Comparison of ENCODE assay signal across 2 cellular contexts in genomic region chr1:158781104-158781503, GRCh38.
TF ChIP-seq lines count a peak whose summit lies in the region.

OR6N2 (minus strand) TSS chr1:158781204; CDS start chr1:158777635, 3,569 bp downstream.

TF ChIP-seq in GM23338, 12 proteins besides CTCF, POLR2A, EP300 and RAD21:
- TF ChIP-seq POLR2AphosphoS5 (IDR thresholded peaks at IDR 0.05; ENCODE audit: low read depth): no peak
- no peak for TF ChIP-seq ETS1 (IDR thresholded peaks at IDR 0.05)
- TF ChIP-seq CREB1 (CRISPR knock-in tag; IDR thresholded peaks at IDR 0.05; ENCODE audit: low read depth): no peak
- no peak for TF ChIP-seq EZH2 (IDR thresholded peaks at IDR 0.05; ENCODE audit: low read depth, unreplicated experiment)
- TF ChIP-seq STAT1 (IDR thresholded peaks at IDR 0.05; ENCODE audit: unreplicated experiment): no peak
- TF ChIP-seq, protein P1, sequence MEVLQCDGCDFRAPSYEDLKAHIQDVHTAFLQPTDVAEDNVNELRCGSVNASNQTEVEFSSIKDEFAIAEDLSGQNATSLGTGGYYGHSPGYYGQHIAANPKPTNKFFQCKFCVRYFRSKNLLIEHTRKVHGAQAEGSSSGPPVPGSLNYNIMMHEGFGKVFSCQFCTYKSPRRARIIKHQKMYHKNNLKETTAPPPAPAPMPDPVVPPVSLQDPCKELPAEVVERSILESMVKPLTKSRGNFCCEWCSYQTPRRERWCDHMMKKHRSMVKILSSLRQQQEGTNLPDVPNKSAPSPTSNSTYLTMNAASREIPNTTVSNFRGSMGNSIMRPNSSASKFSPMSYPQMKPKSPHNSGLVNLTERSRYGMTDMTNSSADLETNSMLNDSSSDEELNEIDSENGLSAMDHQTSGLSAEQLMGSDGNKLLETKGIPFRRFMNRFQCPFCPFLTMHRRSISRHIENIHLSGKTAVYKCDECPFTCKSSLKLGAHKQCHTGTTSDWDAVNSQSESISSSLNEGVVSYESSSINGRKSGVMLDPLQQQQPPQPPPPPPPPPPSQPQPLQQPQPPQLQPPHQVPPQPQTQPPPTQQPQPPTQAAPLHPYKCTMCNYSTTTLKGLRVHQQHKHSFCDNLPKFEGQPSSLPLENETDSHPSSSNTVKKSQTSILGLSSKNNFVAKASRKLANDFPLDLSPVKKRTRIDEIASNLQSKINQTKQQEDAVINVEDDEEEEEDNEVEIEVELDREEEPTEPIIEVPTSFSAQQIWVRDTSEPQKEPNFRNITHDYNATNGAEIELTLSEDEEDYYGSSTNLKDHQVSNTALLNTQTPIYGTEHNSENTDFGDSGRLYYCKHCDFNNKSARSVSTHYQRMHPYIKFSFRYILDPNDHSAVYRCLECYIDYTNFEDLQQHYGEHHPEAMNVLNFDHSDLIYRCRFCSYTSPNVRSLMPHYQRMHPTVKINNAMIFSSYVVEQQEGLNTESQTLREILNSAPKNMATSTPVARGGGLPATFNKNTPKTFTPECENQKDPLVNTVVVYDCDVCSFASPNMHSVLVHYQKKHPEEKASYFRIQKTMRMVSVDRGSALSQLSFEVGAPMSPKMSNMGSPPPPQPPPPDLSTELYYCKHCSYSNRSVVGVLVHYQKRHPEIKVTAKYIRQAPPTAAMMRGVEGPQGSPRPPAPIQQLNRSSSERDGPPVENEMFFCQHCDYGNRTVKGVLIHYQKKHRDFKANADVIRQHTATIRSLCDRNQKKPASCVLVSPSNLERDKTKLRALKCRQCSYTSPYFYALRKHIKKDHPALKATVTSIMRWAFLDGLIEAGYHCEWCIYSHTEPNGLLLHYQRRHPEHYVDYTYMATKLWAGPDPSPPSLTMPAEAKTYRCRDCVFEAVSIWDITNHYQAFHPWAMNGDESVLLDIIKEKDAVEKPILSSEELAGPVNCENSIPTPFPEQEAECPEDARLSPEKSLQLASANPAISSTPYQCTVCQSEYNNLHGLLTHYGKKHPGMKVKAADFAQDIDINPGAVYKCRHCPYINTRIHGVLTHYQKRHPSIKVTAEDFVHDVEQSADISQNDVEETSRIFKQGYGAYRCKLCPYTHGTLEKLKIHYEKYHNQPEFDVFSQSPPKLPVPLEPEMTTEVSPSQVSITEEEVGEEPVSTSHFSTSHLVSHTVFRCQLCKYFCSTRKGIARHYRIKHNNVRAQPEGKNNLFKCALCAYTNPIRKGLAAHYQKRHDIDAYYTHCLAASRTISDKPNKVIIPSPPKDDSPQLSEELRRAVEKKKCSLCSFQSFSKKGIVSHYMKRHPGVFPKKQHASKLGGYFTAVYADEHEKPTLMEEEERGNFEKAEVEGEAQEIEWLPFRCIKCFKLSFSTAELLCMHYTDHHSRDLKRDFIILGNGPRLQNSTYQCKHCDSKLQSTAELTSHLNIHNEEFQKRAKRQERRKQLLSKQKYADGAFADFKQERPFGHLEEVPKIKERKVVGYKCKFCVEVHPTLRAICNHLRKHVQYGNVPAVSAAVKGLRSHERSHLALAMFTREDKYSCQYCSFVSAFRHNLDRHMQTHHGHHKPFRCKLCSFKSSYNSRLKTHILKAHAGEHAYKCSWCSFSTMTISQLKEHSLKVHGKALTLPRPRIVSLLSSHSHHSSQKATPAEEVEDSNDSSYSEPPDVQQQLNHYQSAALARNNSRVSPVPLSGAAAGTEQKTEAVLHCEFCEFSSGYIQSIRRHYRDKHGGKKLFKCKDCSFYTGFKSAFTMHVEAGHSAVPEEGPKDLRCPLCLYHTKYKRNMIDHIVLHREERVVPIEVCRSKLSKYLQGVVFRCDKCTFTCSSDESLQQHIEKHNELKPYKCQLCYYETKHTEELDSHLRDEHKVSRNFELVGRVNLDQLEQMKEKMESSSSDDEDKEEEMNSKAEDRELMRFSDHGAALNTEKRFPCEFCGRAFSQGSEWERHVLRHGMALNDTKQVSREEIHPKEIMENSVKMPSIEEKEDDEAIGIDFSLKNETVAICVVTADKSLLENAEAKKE (CRISPR knock-in tag; IDR thresholded peaks at IDR 0.05): no peak
- TF ChIP-seq ZNF331 (CRISPR knock-in tag; IDR thresholded peaks at IDR 0.05; ENCODE audit: low read depth): no peak
- TF ChIP-seq JUNB (IDR thresholded peaks at IDR 0.05; ENCODE audit: unreplicated experiment): no peak
- TF ChIP-seq ZNF114 (CRISPR knock-in tag; IDR thresholded peaks at IDR 0.05): no peak
- TF ChIP-seq, protein P2, sequence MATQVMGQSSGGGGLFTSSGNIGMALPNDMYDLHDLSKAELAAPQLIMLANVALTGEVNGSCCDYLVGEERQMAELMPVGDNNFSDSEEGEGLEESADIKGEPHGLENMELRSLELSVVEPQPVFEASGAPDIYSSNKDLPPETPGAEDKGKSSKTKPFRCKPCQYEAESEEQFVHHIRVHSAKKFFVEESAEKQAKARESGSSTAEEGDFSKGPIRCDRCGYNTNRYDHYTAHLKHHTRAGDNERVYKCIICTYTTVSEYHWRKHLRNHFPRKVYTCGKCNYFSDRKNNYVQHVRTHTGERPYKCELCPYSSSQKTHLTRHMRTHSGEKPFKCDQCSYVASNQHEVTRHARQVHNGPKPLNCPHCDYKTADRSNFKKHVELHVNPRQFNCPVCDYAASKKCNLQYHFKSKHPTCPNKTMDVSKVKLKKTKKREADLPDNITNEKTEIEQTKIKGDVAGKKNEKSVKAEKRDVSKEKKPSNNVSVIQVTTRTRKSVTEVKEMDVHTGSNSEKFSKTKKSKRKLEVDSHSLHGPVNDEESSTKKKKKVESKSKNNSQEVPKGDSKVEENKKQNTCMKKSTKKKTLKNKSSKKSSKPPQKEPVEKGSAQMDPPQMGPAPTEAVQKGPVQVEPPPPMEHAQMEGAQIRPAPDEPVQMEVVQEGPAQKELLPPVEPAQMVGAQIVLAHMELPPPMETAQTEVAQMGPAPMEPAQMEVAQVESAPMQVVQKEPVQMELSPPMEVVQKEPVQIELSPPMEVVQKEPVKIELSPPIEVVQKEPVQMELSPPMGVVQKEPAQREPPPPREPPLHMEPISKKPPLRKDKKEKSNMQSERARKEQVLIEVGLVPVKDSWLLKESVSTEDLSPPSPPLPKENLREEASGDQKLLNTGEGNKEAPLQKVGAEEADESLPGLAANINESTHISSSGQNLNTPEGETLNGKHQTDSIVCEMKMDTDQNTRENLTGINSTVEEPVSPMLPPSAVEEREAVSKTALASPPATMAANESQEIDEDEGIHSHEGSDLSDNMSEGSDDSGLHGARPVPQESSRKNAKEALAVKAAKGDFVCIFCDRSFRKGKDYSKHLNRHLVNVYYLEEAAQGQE (IDR thresholded peaks at IDR 0.05; ENCODE audit: unreplicated experiment): no peak
- no peak for TF ChIP-seq NANOG (IDR thresholded peaks at IDR 0.05; ENCODE audit: borderline replicate concordance)
- no peak for TF ChIP-seq EZH2phosphoT487 (IDR thresholded peaks at IDR 0.05; ENCODE audit: unreplicated experiment)

TF ChIP-seq in H1, 55 proteins besides CTCF, POLR2A, EP300 and RAD21:
- no peak for TF ChIP-seq SRF (IDR thresholded peaks at IDR 0.05; ENCODE audit: low read depth, low read length)
